ENCODE assay signal across 19 cellular contexts in the genomic region with DNA sequence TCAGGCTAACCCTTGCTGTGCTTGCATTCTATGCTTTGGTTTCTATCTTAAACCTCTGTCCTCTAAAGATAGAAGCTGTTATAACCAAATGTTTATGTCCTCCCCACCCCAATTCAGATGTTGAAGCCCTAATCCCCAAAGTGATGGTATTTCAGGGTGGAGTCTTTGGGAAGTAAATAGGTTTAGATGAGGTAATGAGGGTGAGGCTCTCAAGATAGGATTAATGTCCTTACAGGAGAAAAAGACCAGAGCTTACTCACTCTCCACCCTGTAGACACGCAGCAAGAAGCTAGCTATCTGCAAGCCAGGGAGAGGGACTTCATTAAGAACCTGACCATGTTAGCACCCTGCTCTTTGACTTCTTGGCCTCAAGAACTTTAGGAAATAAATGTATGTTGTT.
DNase-seq lines count a peak whose midpoint lies in the region; ATAC-seq and TF ChIP-seq lines count a peak whose summit lies in the region.
"Had no signal": no experiment of that assay in that cellular context is flagged by ENCODE, and none has a peak within 500 bp of the region (broad histone marks: within the 10 kb centered on the region; RNA-seq: fewer than 3 reads in every experiment).

No MANE protein-coding gene starts in this region.

- no peak for TF ChIP-seq POLR2A in gastroesophageal sphincter (IDR thresholded peaks at IDR 0.05)

- DNase-seq in GM23338 (ENCODE audit: low spot score) (no peak), NCI-H82 (lab: John Stamatoyannopoulos, UW) (peak; percentile 90), endodermal cell (no peak), myocyte (ENCODE audit: low read depth) (peak; percentile 11), NCI-H2029 (lab: John Stamatoyannopoulos, UW) (no peak), T-helper 9 cell (no peak)
- DNase-seq: AML-193; DMS79 treated with DMSO at 0.1 percent for 48 hours; H9; NCI-H1105; NCI-H1694 treated with DMSO at 0.1 percent for 48 hours; NCI-H2107; NK-92 treated with Interleukin-12 subunit alpha and Interleukin-12 subunit beta, amount 100 ng/mL, for 24 hours; Right ventricle myocardium superior had no signal

- H3K36me3 Mint-ChIP-seq in GM23338 (ENCODE audit: low read depth) (peaks cover 6% of the 10 kb centered on the region; the same call in 2 of the 3 replicates), endodermal cell (ENCODE audit: low read depth) (no peaks in the 10 kb centered on the region)

- no peak overlapping the region for H2AFZ ChIP-seq in GM23338

- H3K27ac ChIP-seq in GM23338 (ENCODE audit: low read depth): no peak overlapping the region
- H3K27ac ChIP-seq in endodermal cell (ENCODE audit: low read depth, low read length): no peak overlapping the region
- H3K27ac ChIP-seq in gastroesophageal sphincter: no peak overlapping the region
- H3K27ac ChIP-seq: 22Rv1, C4-2B, SK-N-MC had no signal

- no peak for ATAC-seq in GM23338
- no peak for ATAC-seq in gastroesophageal sphincter
- ATAC-seq in GM21717 (IDR thresholded peaks at IDR 0.05; ENCODE audit: unreplicated experiment): no peak

- H3F3A ChIP-seq in GM23338 (replicated peaks; ENCODE audit: low read depth): no peaks in the 10 kb centered on the region

- no peaks in the 10 kb centered on the region for H3K9me2 ChIP-seq in GM23338 (ENCODE audit: insufficient read depth)

- peaks cover 13% of the 10 kb centered on the region for H3K9me3 Mint-ChIP-seq in GM23338
- H3K9me3 Mint-ChIP-seq in endodermal cell: peaks cover 15% of the 10 kb centered on the region

- H3K9ac ChIP-seq in endodermal cell (ENCODE audit: extremely low read depth, low read length, poor library complexity, severe bottlenecking): no peak overlapping the region

- H3K27ac Mint-ChIP-seq in GM23338: 0 out of 2 replicates have a peak overlapping the region, but pooled peaks have one; percentile 10
- peak overlapping the region; percentile 54 for H3K27ac Mint-ChIP-seq in endodermal cell
- H3K27ac Mint-ChIP-seq: H9 had no signal

- H3K4me2 ChIP-seq in GM23338: no peak overlapping the region

- H4K20me1 ChIP-seq in GM23338 (replicated peaks; ENCODE audit: insufficient read depth): no peaks in the 10 kb centered on the region

- H3K4me3 Mint-ChIP-seq in GM23338 (no peak overlapping the region), endodermal cell (no peak overlapping the region)
- H3K4me3 Mint-ChIP-seq: H9 had no signal

- no peaks in the 10 kb centered on the region for H3K36me3 ChIP-seq in GM23338 (ENCODE audit: insufficient read depth)
- no peaks in the 10 kb centered on the region for H3K36me3 ChIP-seq in endodermal cell (ENCODE audit: control insufficient read depth, insufficient read depth, low read length)
- H3K36me3 ChIP-seq in gastroesophageal sphincter: no peaks in the 10 kb centered on the region

- H3K9me3 ChIP-seq in endodermal cell (ENCODE audit: control insufficient read depth, low read length) (peaks cover 18% of the 10 kb centered on the region), gastroesophageal sphincter (no peaks in the 10 kb centered on the region)

- no peak overlapping the region for H3K4me3 ChIP-seq in GM23338
- H3K4me3 ChIP-seq in endodermal cell (ENCODE audit: low read length): no peak overlapping the region
- no peak overlapping the region for H3K4me3 ChIP-seq in gastroesophageal sphincter
- H3K4me3 ChIP-seq: SK-N-MC had no signal

- H3K4me1 Mint-ChIP-seq in GM23338: no peaks in the 10 kb centered on the region
- peaks cover 10% of the 10 kb centered on the region for H3K4me1 Mint-ChIP-seq in endodermal cell

- no peaks in the 10 kb centered on the region for H3K79me2 ChIP-seq in GM23338 (replicated peaks; ENCODE audit: insufficient read depth)

- no peak for TF ChIP-seq CTCF in GM23338 (conservative IDR thresholded peaks at IDR 0.05; ENCODE audit: low read depth in 2 of 2)
- TF ChIP-seq CTCF in endodermal cell (conservative IDR thresholded peaks at IDR 0.05): no peak
- TF ChIP-seq CTCF in gastroesophageal sphincter (IDR thresholded peaks at IDR 0.05): no peak

- H3K27me3 ChIP-seq in GM23338 (ENCODE audit: insufficient read depth): no peaks in the 10 kb centered on the region
- H3K27me3 ChIP-seq in endodermal cell (ENCODE audit: control insufficient read depth, insufficient read depth, low read length, poor library complexity, severe bottlenecking): no peaks in the 10 kb centered on the region
- H3K27me3 ChIP-seq in gastroesophageal sphincter: no peaks in the 10 kb centered on the region

- TF ChIP-seq EP300 in gastroesophageal sphincter (IDR thresholded peaks at IDR 0.05): no peak

- 60% methylated on average over 1 of the region's 1 CpG; no CpG with 5 or more reads in 1 of the 2 experiments for WGBS in endodermal cell (ENCODE audit: insufficient coverage in 1 of 2, insufficient read length in 1 of 2), 2 experiments
- WGBS in gastroesophageal sphincter (ENCODE audit: low coverage in 1 of 2), 2 donors: 43 to 67% methylated on average over 1 of the region's 1 CpG

- H3K27me3 Mint-ChIP-seq in GM23338 (ENCODE audit: insufficient read depth, low read depth, poor library complexity) (no peaks in the 10 kb centered on the region), endodermal cell (ENCODE audit: insufficient read depth) (no peaks in the 10 kb centered on the region)

- H3K4me1 ChIP-seq in GM23338 (ENCODE audit: insufficient read depth) (no peaks in the 10 kb centered on the region), endodermal cell (ENCODE audit: control insufficient read depth, insufficient read depth, low read length) (peaks cover 5% of the 10 kb centered on the region), gastroesophageal sphincter (no peaks in the 10 kb centered on the region)

TF ChIP-seq in GM23338, 12 proteins besides CTCF, POLR2A, EP300 and RAD21 (continues in another document):
- no peak for TF ChIP-seq EZH2 (IDR thresholded peaks at IDR 0.05; ENCODE audit: low read depth, unreplicated experiment)
- no peak for TF ChIP-seq STAT1 (IDR thresholded peaks at IDR 0.05; ENCODE audit: unreplicated experiment)
- TF ChIP-seq, protein P1, sequence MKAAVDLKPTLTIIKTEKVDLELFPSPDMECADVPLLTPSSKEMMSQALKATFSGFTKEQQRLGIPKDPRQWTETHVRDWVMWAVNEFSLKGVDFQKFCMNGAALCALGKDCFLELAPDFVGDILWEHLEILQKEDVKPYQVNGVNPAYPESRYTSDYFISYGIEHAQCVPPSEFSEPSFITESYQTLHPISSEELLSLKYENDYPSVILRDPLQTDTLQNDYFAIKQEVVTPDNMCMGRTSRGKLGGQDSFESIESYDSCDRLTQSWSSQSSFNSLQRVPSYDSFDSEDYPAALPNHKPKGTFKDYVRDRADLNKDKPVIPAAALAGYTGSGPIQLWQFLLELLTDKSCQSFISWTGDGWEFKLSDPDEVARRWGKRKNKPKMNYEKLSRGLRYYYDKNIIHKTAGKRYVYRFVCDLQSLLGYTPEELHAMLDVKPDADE (IDR thresholded peaks at IDR 0.05): no peak
- TF ChIP-seq EZH2phosphoT487 (IDR thresholded peaks at IDR 0.05; ENCODE audit: unreplicated experiment): no peak
- no peak for TF ChIP-seq POLR2AphosphoS5 (IDR thresholded peaks at IDR 0.05; ENCODE audit: low read depth)
- TF ChIP-seq JUNB (IDR thresholded peaks at IDR 0.05; ENCODE audit: unreplicated experiment): no peak
- no peak for TF ChIP-seq CREB1 (CRISPR knock-in tag; IDR thresholded peaks at IDR 0.05; ENCODE audit: low read depth)
- TF ChIP-seq, protein P2, sequence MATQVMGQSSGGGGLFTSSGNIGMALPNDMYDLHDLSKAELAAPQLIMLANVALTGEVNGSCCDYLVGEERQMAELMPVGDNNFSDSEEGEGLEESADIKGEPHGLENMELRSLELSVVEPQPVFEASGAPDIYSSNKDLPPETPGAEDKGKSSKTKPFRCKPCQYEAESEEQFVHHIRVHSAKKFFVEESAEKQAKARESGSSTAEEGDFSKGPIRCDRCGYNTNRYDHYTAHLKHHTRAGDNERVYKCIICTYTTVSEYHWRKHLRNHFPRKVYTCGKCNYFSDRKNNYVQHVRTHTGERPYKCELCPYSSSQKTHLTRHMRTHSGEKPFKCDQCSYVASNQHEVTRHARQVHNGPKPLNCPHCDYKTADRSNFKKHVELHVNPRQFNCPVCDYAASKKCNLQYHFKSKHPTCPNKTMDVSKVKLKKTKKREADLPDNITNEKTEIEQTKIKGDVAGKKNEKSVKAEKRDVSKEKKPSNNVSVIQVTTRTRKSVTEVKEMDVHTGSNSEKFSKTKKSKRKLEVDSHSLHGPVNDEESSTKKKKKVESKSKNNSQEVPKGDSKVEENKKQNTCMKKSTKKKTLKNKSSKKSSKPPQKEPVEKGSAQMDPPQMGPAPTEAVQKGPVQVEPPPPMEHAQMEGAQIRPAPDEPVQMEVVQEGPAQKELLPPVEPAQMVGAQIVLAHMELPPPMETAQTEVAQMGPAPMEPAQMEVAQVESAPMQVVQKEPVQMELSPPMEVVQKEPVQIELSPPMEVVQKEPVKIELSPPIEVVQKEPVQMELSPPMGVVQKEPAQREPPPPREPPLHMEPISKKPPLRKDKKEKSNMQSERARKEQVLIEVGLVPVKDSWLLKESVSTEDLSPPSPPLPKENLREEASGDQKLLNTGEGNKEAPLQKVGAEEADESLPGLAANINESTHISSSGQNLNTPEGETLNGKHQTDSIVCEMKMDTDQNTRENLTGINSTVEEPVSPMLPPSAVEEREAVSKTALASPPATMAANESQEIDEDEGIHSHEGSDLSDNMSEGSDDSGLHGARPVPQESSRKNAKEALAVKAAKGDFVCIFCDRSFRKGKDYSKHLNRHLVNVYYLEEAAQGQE (IDR thresholded peaks at IDR 0.05; ENCODE audit: unreplicated experiment): no peak
- no peak for TF ChIP-seq NANOG (IDR thresholded peaks at IDR 0.05; ENCODE audit: borderline replicate concordance)

Comparison
In these comparisons a context has a peak if more than half of its experiments do, and no peak if none do; other contexts are left out.
1. DNase-seq: peak in NCI-H82 (single experiment) and myocyte (single experiment); none in GM23338 (single experiment), endodermal cell (single experiment), NCI-H2029 (single experiment) and T-helper 9 cell (single experiment).